ENCODE assay signal across 14 cellular contexts in the genomic region with DNA sequence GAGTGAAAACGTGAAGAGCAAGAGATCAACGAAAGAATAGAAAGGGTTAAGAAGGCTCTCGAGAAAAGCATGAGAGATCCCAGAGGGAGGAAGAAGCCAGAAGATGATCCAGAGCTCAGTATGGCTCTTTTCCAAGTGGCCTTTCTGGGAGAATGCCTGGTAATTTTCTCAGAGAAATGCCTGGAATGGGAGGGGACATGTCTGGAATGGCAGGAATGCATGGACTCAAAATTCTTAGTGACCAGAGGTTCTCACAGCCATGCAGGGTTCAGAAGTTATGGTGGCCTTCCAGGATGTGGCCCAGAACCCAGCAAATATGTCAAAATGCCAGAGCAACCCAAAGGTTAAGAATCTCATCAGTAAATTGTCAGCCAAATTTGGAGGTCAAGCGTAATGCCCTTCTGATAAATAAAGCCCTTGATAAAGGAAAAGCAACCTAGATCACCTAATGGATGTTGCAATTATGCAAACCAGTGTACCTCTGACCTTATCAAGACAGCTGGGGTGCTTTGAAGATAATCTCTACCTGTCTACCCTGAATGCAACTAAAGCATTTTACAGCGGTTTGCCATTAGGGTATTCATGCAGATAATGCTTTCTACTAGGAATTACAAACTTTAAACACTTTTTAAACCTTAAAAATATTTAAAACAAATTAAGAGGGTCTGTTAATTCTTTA. TPM values are rescaled to one million over a fixed set of nuclear protein-coding genes. Genes with fewer than 3 reads are reported as not detected.
DNase-seq lines count a peak whose midpoint lies in the region; ATAC-seq, FAIRE-seq and TF ChIP-seq lines count a peak whose summit lies in the region.
"Had no signal": no experiment of that assay in that cellular context is flagged by ENCODE, and none has a peak within 500 bp of the region (broad histone marks: within the 10 kb centered on the region; RNA-seq: fewer than 3 reads in every experiment).

No MANE protein-coding gene starts in this region.

- ATAC-seq in K562 (no peak), GM19351 (IDR thresholded peaks at IDR 0.05; ENCODE audit: unreplicated experiment) (no peak), GM18502 (IDR thresholded peaks at IDR 0.05; ENCODE audit: poor library complexity, unreplicated experiment) (no peak)
- ATAC-seq: activated CD4-positive, CD25-positive, alpha-beta regulatory T cell treated with anti-CD3 and anti-CD28 coated beads, Interleukin-2, amount 50 U/mL, for 24 hours; activated naive CD4-positive, alpha-beta T cell treated with anti-CD3 and anti-CD28 coated beads, Interleukin-2, amount 50 U/mL, for 72 hours; mucosa of descending colon had no signal

- no peak overlapping the region for H2AFZ ChIP-seq in K562 (ENCODE audit: low read depth, low read length)

- 42% methylated on average over 5 of the region's 5 CpGs for WGBS in K562 (ENCODE audit: insufficient coverage, low coverage, missing lambda C conversion rate)
- 62 to 73% (median 68%) methylated on average over 5 of the region's 5 CpGs for WGBS in small intestine, 3 donors

- TF ChIP-seq RAD21 in K562 (CRISPR knock-in tag; conservative IDR thresholded peaks at IDR 0.05 in 1 of 2, IDR thresholded peaks at IDR 0.05 in 1 of 2): no peak

- H3K27me3 ChIP-seq in K562 (ENCODE audit: control insufficient read depth in 2 of 2, insufficient read depth in 2 of 2, low read length in 2 of 2) (no peaks in the 10 kb centered on the region), small intestine (ENCODE audit: control insufficient read depth in 2 of 2, insufficient read depth in 2 of 2, low read length in 2 of 2) (peaks cover 0 to 2% of the 10 kb centered on the region in 2 donors)

- FAIRE-seq in K562 (lab: Jason Lieb, UNC) (no peak), small intestine (lab: Jason Lieb, UNC) (no peak)

- H3K79me2 ChIP-seq in K562 (ENCODE audit: control insufficient read depth, insufficient read depth, low read length): no peaks in the 10 kb centered on the region

- H3K27ac ChIP-seq in K562 (ENCODE audit: extremely low read depth, low read depth, low read length): no peak overlapping the region
- no peak overlapping the region for H3K27ac ChIP-seq in small intestine (ENCODE audit: low read depth in 1 of 2, low read length in 1 of 2)
- H3K27ac ChIP-seq: skin epidermis had no signal

- no peaks in the 10 kb centered on the region for H4K20me1 ChIP-seq in K562 (replicated peaks; ENCODE audit: control insufficient read depth, insufficient read depth, low read length)

- TF ChIP-seq CTCF in AG10803 (conservative IDR thresholded peaks at IDR 0.05; ENCODE audit: low read length) (no peak), K562 (IDR thresholded peaks at IDR 0.05 in 2 of 3, conservative IDR thresholded peaks at IDR 0.05 in 1 of 3; ENCODE audit: insufficient read depth in 2 of 3, low read depth in 1 of 3, low read length in 3 of 3) (no peak)

- no peak overlapping the region for H3K9ac ChIP-seq in K562 (ENCODE audit: insufficient read depth in 1 of 2, low read depth in 2 of 2, low read length in 2 of 2)

- peaks cover 0 to 18% of the 10 kb centered on the region in 2 experiments; a peak in 4 of 5 replicates for H3K4me1 ChIP-seq in K562 (replicated peaks in 1 of 2; ENCODE audit: control insufficient read depth in 2 of 2, insufficient read depth in 2 of 2, low read length in 2 of 2)
- no peaks in the 10 kb centered on the region for H3K4me1 ChIP-seq in small intestine (ENCODE audit: control insufficient read depth in 2 of 2, insufficient read depth in 1 of 2, low read depth in 1 of 2, low read length in 1 of 2)

- H3K9me1 ChIP-seq in K562 (ENCODE audit: control insufficient read depth, insufficient read depth, low read length): no peaks in the 10 kb centered on the region

- H3K9me3 ChIP-seq in K562 (replicated peaks; ENCODE audit: control insufficient read depth, insufficient read depth, low read depth, low read length): no peaks in the 10 kb centered on the region
- no peaks in the 10 kb centered on the region for H3K9me3 ChIP-seq in small intestine (ENCODE audit: control insufficient read depth, low read depth)
- H3K9me3 ChIP-seq: mucosa of descending colon had no signal

- TF ChIP-seq EP300 in K562 (IDR thresholded peaks at IDR 0.05; ENCODE audit: low read length): no peak

- no peak overlapping the region for H3K4me3 ChIP-seq in AG10803 (ENCODE audit: low read length)
- H3K4me3 ChIP-seq in K562: no peak overlapping the region
- H3K4me3 ChIP-seq in small intestine (ENCODE audit: low read depth in 1 of 2, low read length in 2 of 2): no peak overlapping the region
- H3K4me3 ChIP-seq: mucosa of descending colon, skin epidermis had no signal

- no peaks in the 10 kb centered on the region for H3K36me3 ChIP-seq in K562 (ENCODE audit: control insufficient read depth, insufficient read depth, low read length)
- no peaks in the 10 kb centered on the region for H3K36me3 ChIP-seq in small intestine (ENCODE audit: control insufficient read depth in 2 of 2, insufficient read depth in 2 of 2, low read length in 2 of 2)

- POLR2A ChIA-PET in K562 (lab: Yijun Ruan, JAX): interaction anchor here (0.6 to 1.1 kb wide), 3 partner anchors 55 to 714 kb away, joined by 3 read pairs; no protein-coding TSS in a partner anchor

- intact Hi-C loops in K562 (cut with micrococcal nuclease): no loop called here

- DNase-seq in AG10803 (ENCODE audit: low read depth): peak; percentile 96
- peak; percentile 20 for DNase-seq in HuH-7 (ENCODE audit: low spot score)
- no peak for DNase-seq in K562 (ENCODE audit: extremely low read depth in 1 of 4, low spot score in 3 of 4)
- peak; percentile 32 for DNase-seq in left kidney (ENCODE audit: low read depth, low spot score)
- DNase-seq in small intestine: no peak
- DNase-seq in D341Med (ENCODE audit: low spot score): no peak
- DNase-seq: mucosa of descending colon; NCI-H1092; stimulated activated CD8-positive, alpha-beta memory T cell treated with anti-CD3 and anti-CD28 coated beads, Interleukin-4, amount 100 ng/mL, for 48 hours had no signal

- H3K4me2 ChIP-seq in K562 (ENCODE audit: insufficient read depth, low read length): no peak overlapping the region

- BruUV-seq in K562 (replicated peaks; lab: Mats Ljungman, UMichigan): no TSS peak

- CTCF ChIA-PET in K562 (lab: Yijun Ruan, JAX; ENCODE audit: low intra/inter-chr PET ratio): no interaction called here

- in situ Hi-C loops in K562 (cut with MboI): no loop called here

- no peak for TF ChIP-seq POLR2A in K562 (conservative IDR thresholded peaks at IDR 0.05)

RNA-seq across cellular contexts. Expression of gene NBPF6, which starts 53.1 kb away (rescaled TPM):
- 6.1 and 10.4 TPM in 2 replicates for total RNA-seq in K562 (2011; cell fraction: chromatin; rRNA removed; ENCODE audit: low replicate concordance)
- 2.5 and 3.0 TPM in 2 replicates for total RNA-seq in K562 (2011; cell fraction: nucleolus; rRNA removed)
- total RNA-seq in K562 (2011; cell fraction: nucleoplasm; rRNA removed): 4.1 TPM in 2 replicates
- total RNA-seq in K562 (2014; rRNA removed): 5.0 and 6.0 TPM in 2 replicates
- total RNA-seq in K562 (2014; rRNA removed; fragmentation: Illumina TruSeq; extraction: Trizol): 7.2 and 7.5 TPM in 2 replicates
- 7.6 and 8.3 TPM in 2 replicates for total RNA-seq in K562 (2015; rRNA removed; fragmentation: Illumina TruSeq; extraction: Trizol)
- 6.1 and 6.5 TPM in 2 replicates for total RNA-seq in K562 (2021)
- polyA plus RNA-seq in K562 (2011; rRNA removed): 4.2 and 5.8 TPM in 2 replicates
- 1.7 and 2.5 TPM in 2 replicates for polyA plus RNA-seq in K562 (2011; cell fraction: cytosol; rRNA removed)
- polyA plus RNA-seq in K562 (2011; cell fraction: nucleus; rRNA removed): 15.4 and 15.6 TPM in 2 replicates
- 7.0 and 8.8 TPM in 2 replicates for polyA plus RNA-seq in K562 (2012)
- 8.7 and 10.0 TPM in 2 replicates for polyA plus RNA-seq in K562 (2014; fragmentation: Illumina TruSeq; extraction: Trizol)
- 1 to 10 TPM; 2.7 to 3.6 TPM for polyA plus RNA-seq in K562 (2014; fragmentation: Nextera tagmentation; extraction: Ambion mirVana)
- polyA plus RNA-seq in K562 (2014; rRNA removed): 4.0 and 4.9 TPM in 2 replicates
- polyA minus RNA-seq in K562 (2011; rRNA and poly(A)+ RNA removed): 2.6 and 6.7 TPM in 2 replicates
- 0.38 and 4.0 TPM in 2 replicates for polyA minus RNA-seq in K562 (2011; cell fraction: cytosol; rRNA and poly(A)+ RNA removed)
- 1.5 and 5.8 TPM in 2 replicates for polyA minus RNA-seq in K562 (2011; cell fraction: nucleus; rRNA and poly(A)+ RNA removed)
- polyA plus RNA-seq in small intestine: under 1 TPM in 1 of 3 donors, not detected in 2; 0.55 TPM
- total RNA-seq: activated naive CD4-positive, alpha-beta T cell treated with anti-CD3 and anti-CD28 coated beads, Interleukin-2, amount 50 U/mL, for 72 hours; mucosa of descending colon had no signal

RNA-seq across cellular contexts. Expression of gene EEIG2, which starts 56.7 kb away (rescaled TPM):
- total RNA-seq in K562 (2011; cell fraction: chromatin; rRNA removed; ENCODE audit: low replicate concordance): 7.7 and 20.8 TPM in 2 replicates
- 3.3 and 4.5 TPM in 2 replicates for total RNA-seq in K562 (2011; cell fraction: nucleolus; rRNA removed)
- total RNA-seq in K562 (2011; cell fraction: nucleoplasm; rRNA removed): 9.1 and 18.0 TPM in 2 replicates
- total RNA-seq in K562 (2014; rRNA removed) (13.9 and 14.5 TPM in 2 replicates), K562 (2014; rRNA removed; fragmentation: Illumina TruSeq; extraction: Trizol) (26.9 and 27.3 TPM in 2 replicates), K562 (2015; rRNA removed; fragmentation: Illumina TruSeq; extraction: Trizol) (21.8 and 24.4 TPM in 2 replicates), K562 (2021) (21.0 and 22.8 TPM in 2 replicates)
- polyA plus RNA-seq in K562 (2011; rRNA removed) (18.8 and 21.1 TPM in 2 replicates), K562 (2014; fragmentation: Illumina TruSeq; extraction: Trizol) (11.8 and 15.2 TPM in 2 replicates), K562 (2014; fragmentation: Nextera tagmentation; extraction: Ambion mirVana) (1 to 10 TPM; 6.1 to 8.0 TPM), K562 (2014; rRNA removed) (12.2 and 12.7 TPM in 2 replicates), small intestine (10 to 100 TPM in 1 of 3 donors, 1 to 10 TPM in 2; 7.8 to 10.9 (median 8.3) TPM)
- polyA plus RNA-seq in K562 (2011; cell fraction: cytosol; rRNA removed): 4.0 and 10.7 TPM in 2 replicates
- polyA plus RNA-seq in K562 (2011; cell fraction: nucleus; rRNA removed): 6.8 and 10.7 TPM in 2 replicates
- 10.8 and 18.5 TPM in 2 replicates for polyA plus RNA-seq in K562 (2012)
- 30.8 and 35.3 TPM in 2 replicates for polyA minus RNA-seq in K562 (2011; rRNA and poly(A)+ RNA removed)
- 13.7 and 16.0 TPM in 2 replicates for polyA minus RNA-seq in K562 (2011; cell fraction: cytosol; rRNA and poly(A)+ RNA removed)
- 6.6 and 11.7 TPM in 2 replicates for polyA minus RNA-seq in K562 (2011; cell fraction: nucleus; rRNA and poly(A)+ RNA removed)

Comparison
In these comparisons a context has a peak if more than half of its experiments do, and no peak if none do; other contexts are left out.
1. DNase-seq: peak in AG10803 (single experiment), HuH-7 (single experiment) and left kidney (single experiment); none in K562 (0 of 4), small intestine (single experiment) and D341Med (single experiment).